ENCODE assay signal across 17 cellular contexts in the genomic region with DNA sequence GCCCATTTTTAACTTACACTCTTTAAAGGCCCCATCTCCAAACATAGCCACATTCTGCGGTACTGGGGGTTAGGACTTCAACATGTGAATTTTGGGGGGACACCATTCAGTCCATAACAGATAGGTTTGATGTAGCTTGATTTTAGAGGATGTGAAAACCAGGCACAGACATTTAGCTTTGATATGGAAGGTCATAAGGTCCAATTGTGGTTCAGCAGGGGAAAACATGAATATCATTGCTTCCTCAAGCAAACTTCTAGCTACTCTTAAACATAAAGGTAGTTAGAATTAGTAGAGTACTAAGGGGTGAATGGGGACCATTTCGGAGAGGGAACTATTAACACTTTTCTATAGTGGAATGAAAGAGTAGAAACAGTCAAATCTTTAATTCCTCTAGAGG. TPM values are rescaled to one million over a fixed set of nuclear protein-coding genes. Genes with fewer than 3 reads are reported as not detected.
DNase-seq lines count a peak whose midpoint lies in the region; ATAC-seq and TF ChIP-seq lines count a peak whose summit lies in the region.
"Had no signal": no experiment of that assay in that cellular context is flagged by ENCODE, and none has a peak within 500 bp of the region (broad histone marks: within the 10 kb centered on the region; RNA-seq: fewer than 3 reads in every experiment).

No MANE protein-coding gene starts in this region.

- H3K79me2 ChIP-seq in mammary epithelial cell (ENCODE audit: insufficient read depth, low read length) (no peaks in the 10 kb centered on the region), SU-DHL-6 (ENCODE audit: insufficient read depth, low read length) (peaks cover 99% of the 10 kb centered on the region)

- H3K4me2 ChIP-seq in mammary epithelial cell (ENCODE audit: insufficient read depth, low read depth, low read length), result no peak overlapping the region
- H3K4me2 ChIP-seq in SU-DHL-6 (ENCODE audit: low read depth, low read length, poor library complexity, severe bottlenecking), result peak overlapping the region; percentile 2
- H3K4me2 ChIP-seq: GM23338, KMS-11 had no signal

- H4K20me1 ChIP-seq in mammary epithelial cell (ENCODE audit: insufficient read depth, low read length) (no peaks in the 10 kb centered on the region), SU-DHL-6 (ENCODE audit: low read depth, low read length) (no peaks in the 10 kb centered on the region)

- in situ Hi-C loops in mammary epithelial cell (cut with MboI; ENCODE audit: low sequenced_read_pairs in 2 of 2), result no loop called here

- no peak overlapping the region for H3K4me3 ChIP-seq in mammary epithelial cell (replicated peaks in 1 of 3; ENCODE audit: insufficient read depth in 1 of 3, low read depth in 2 of 3, low read length in 3 of 3)
- no peak overlapping the region for H3K4me3 ChIP-seq in SU-DHL-6 (ENCODE audit: insufficient read depth, low read length, poor library complexity, severe bottlenecking)
- no peak overlapping the region for H3K4me3 ChIP-seq in H7 (ENCODE audit: insufficient read depth, low read depth, low read length)
- H3K4me3 ChIP-seq: GM23338 had no signal

- no peaks in the 10 kb centered on the region for H3K9me3 Mint-ChIP-seq in MCF 10A (ENCODE audit: unreplicated experiment)
- H3K9me3 Mint-ChIP-seq in memory B cell, result no peaks in the 10 kb centered on the region
- H3K9me3 Mint-ChIP-seq: GM23338 had no signal

- TF ChIP-seq CTCF in MCF 10A (IDR thresholded peaks at IDR 0.05; ENCODE audit: unreplicated experiment) (no peak), mammary epithelial cell (conservative IDR thresholded peaks at IDR 0.05 in 1 of 2, IDR thresholded peaks at IDR 0.05 in 1 of 2; ENCODE audit: extremely low read depth in 1 of 2, insufficient read depth in 1 of 2, low read depth in 1 of 2, low read length in 2 of 2) (no peak), SU-DHL-6 (IDR thresholded peaks at IDR 0.05; ENCODE audit: insufficient read depth, low read length, poor library complexity, severe bottlenecking) (no peak)

- dilution Hi-C loops in mammary epithelial cell (cut with HindIII; ENCODE audit: low sequenced_read_pairs), result no loop called here

- no peaks in the 10 kb centered on the region for H3K9me3 ChIP-seq in mammary epithelial cell (replicated peaks; ENCODE audit: insufficient read depth, low read length)
- no peaks in the 10 kb centered on the region for H3K9me3 ChIP-seq in SU-DHL-6 (ENCODE audit: insufficient read depth, low read length)

- CTCF ChIA-PET in MCF 10A (lab: Yijun Ruan, JAX), result interaction anchor here (0.6 to 1.3 kb wide), 5 partner anchors 14 to 393 kb away, joined by 3 to 6 read pairs (median 3); partner anchors contain the start of gene NFKBIZ
- CTCF ChIA-PET in mammary epithelial cell (lab: Charles Lee; ENCODE audit: low non-redundant PET), result interaction anchor here (0.7 kb wide), 1 partner anchor 159 kb away, joined by 6 read pairs; the partner anchor contains the start of gene ZBTB11

- no peak overlapping the region for H3K9ac ChIP-seq in mammary epithelial cell (ENCODE audit: insufficient read depth, low read length)
- no peak overlapping the region for H3K9ac ChIP-seq in SU-DHL-6 (ENCODE audit: low read length)
- H3K9ac ChIP-seq: KMS-11 had no signal

- H3K4me3 Mint-ChIP-seq in MCF 10A (ENCODE audit: unreplicated experiment) (no peak overlapping the region), memory B cell (no peak overlapping the region)
- H3K4me3 Mint-ChIP-seq: GM23338 had no signal

- POLR2A ChIA-PET in MCF 10A (lab: Yijun Ruan, JAX), result interaction anchor here (0.9 to 3.1 kb wide), 5 partner anchors 9 to 294 kb away, joined by 3 to 21 read pairs (median 4); partner anchors contain the start of gene NFKBIZ

- H2AFZ ChIP-seq in mammary epithelial cell (ENCODE audit: low read depth, low read length) (no peak overlapping the region), SU-DHL-6 (ENCODE audit: low read depth, low read length, severe bottlenecking) (no peak overlapping the region)
- H2AFZ ChIP-seq: GM23338 had no signal

- H3K27ac Mint-ChIP-seq in MCF 10A (ENCODE audit: low read depth, unreplicated experiment) (peak overlapping the region; percentile 79), memory B cell (peak overlapping the region; percentile 94)

- H3K36me3 ChIP-seq in mammary epithelial cell (ENCODE audit: insufficient read depth, low read length), result no peaks in the 10 kb centered on the region
- H3K36me3 ChIP-seq in SU-DHL-6 (ENCODE audit: low read length), result peaks cover 15% of the 10 kb centered on the region
- no peaks in the 10 kb centered on the region for H3K36me3 ChIP-seq in H7 (replicated peaks; ENCODE audit: control insufficient read depth, insufficient read depth, low read length)

- peaks cover 4% of the 10 kb centered on the region; the same call in 1 of the 2 replicates for H3F3A ChIP-seq in SU-DHL-6 (ENCODE audit: insufficient read depth)

- DNase-seq in MCF 10A (ENCODE audit: unreplicated experiment) (no peak), mammary epithelial cell (no peak), memory B cell (ENCODE audit: low spot score in 2 of 2) (no peak), NCI-H1436 treated with DMSO at 0.1 percent for 48 hours (lab: John Stamatoyannopoulos, UW) (no peak), H7 (no peak), HCEC 1CT (no peak)
- DNase-seq: C1 segment of cervical spinal cord, DND-41, GDM1, MM.1S, NCI-H1105 treated with DMSO at 0.1 percent for 48 hours, NCI-H187, NCI-H526 treated with DMSO at 0.1 percent for 48 hours, SHP77 had no signal

- 100% methylated on average over 2 of the region's 2 CpGs for WGBS in mammary epithelial cell (ENCODE audit: low coverage, missing lambda C conversion rate)

- H3K27ac ChIP-seq in mammary epithelial cell (ENCODE audit: insufficient read depth, low read depth, low read length) (no peak overlapping the region), SU-DHL-6 (ENCODE audit: low read depth, low read length) (no peak overlapping the region)
- H3K27ac ChIP-seq: KMS-11 had no signal

- ATAC-seq in memory B cell (ENCODE audit: low read depth), result no peak
- ATAC-seq: GM23338 had no signal

- H3K27me3 ChIP-seq in mammary epithelial cell (ENCODE audit: insufficient read depth, low read length), result no peaks in the 10 kb centered on the region
- no peaks in the 10 kb centered on the region for H3K27me3 ChIP-seq in SU-DHL-6 (ENCODE audit: low read length)
- H3K27me3 ChIP-seq in H7 (ENCODE audit: control insufficient read depth, insufficient read depth, low read length), result no peaks in the 10 kb centered on the region

- BruUV-seq in MCF 10A (replicated peaks; lab: Mats Ljungman, UMichigan) (no TSS peak), mammary epithelial cell (replicated peaks; lab: Mats Ljungman, UMichigan) (no TSS peak)

- no peaks in the 10 kb centered on the region for H3K9me2 ChIP-seq in SU-DHL-6 (replicated peaks; ENCODE audit: insufficient read depth, low read length)

- intact Hi-C loops in MCF 10A (cut with micrococcal nuclease), result no loop called here
- intact Hi-C loops in mammary epithelial cell (cut with micrococcal nuclease), result no loop called here

- H3K4me1 Mint-ChIP-seq in MCF 10A (ENCODE audit: insufficient read depth, unreplicated experiment) (peaks cover 18% of the 10 kb centered on the region), memory B cell (peaks cover 78% of the 10 kb centered on the region)

- H3K36me3 Mint-ChIP-seq in MCF 10A (ENCODE audit: insufficient read depth, unreplicated experiment) (peaks cover 9% of the 10 kb centered on the region), memory B cell (peaks cover 5% of the 10 kb centered on the region)

- H3K4me1 ChIP-seq in mammary epithelial cell (ENCODE audit: insufficient read depth, low read length), result no peaks in the 10 kb centered on the region

- H3K27me3 Mint-ChIP-seq in MCF 10A (ENCODE audit: insufficient read depth, unreplicated experiment) (no peaks in the 10 kb centered on the region), memory B cell (no peaks in the 10 kb centered on the region)

RNA-seq across cellular contexts. Expression of gene NFKBIZ, which starts 13.6 kb away (rescaled TPM):
- total RNA-seq in MCF 10A (2022), result 48.9 and 58.8 TPM in 2 replicates
- 10 to 100 TPM; 27.0 to 85.8 TPM for total RNA-seq in mammary epithelial cell
- 15.3 TPM for polyA plus RNA-seq in mammary epithelial cell
- polyA minus RNA-seq in mammary epithelial cell, result 32.8 TPM
- total RNA-seq in H7 (2014; rRNA removed; shearing (Covaris generic)), result 3.2 and 3.5 TPM in 2 replicates

RNA-seq across cellular contexts. Expression of gene NXPE3, which starts 56.7 kb away (rescaled TPM):
- total RNA-seq in MCF 10A (2022) (3.9 and 7.2 TPM in 2 replicates), mammary epithelial cell (10 to 100 TPM; 19.4 to 21.5 TPM)
- polyA plus RNA-seq in mammary epithelial cell, result 22.0 TPM
- 39.1 TPM for polyA minus RNA-seq in mammary epithelial cell
- 5.6 and 5.7 TPM in 2 replicates for total RNA-seq in H7 (2014; rRNA removed; shearing (Covaris generic))
